ENCODE assay signal across 22 cellular contexts in the genomic region with DNA sequence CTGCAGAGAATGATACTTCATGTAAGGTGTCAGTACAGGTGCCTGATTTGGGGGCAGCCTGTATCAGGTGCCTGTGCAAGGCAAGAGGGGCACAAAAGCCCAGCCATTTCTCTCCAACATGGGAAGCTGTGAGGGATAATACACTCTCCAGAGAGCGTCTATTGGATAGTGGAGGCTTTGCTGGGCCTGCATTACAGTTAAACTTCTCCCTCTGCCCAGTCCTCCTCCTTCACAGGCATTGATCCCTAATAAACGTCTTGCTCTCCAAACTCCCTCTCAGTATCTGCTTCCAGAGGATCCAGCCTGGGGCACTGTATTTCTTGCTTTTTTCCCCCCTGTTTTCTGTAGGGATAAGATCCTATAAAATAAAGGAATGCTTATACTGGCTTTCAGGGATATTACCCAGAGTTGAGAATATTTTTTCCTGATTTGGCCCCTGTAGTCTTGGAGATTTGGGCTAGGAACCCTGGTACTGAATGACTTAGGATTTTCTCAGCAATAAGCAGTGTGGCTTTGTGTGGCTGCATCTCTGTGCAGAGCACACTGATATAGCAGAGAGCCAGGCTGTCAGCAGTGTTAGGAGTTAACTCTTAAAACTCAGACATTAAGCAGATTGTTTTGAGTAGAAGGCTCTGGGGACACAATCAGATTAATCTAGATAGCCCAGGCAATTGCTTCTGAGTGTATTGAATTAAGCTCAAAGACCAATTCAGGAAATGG.
"Had no signal": no experiment of that assay in that cellular context is flagged by ENCODE, and none has a peak within 500 bp of the region (broad histone marks: within the 10 kb centered on the region; RNA-seq: fewer than 3 reads in every experiment).

No MANE protein-coding gene starts in this region.

- H3K27ac Mint-ChIP-seq: activated CD8-positive, alpha-beta T cell treated with anti-CD3 and anti-CD28 coated beads, Interleukin-2, amount 10 ng/mL, durations not matched to agents 7 days and 5 days; activated naive CD4-positive, alpha-beta T cell treated with anti-CD3 and anti-CD28 coated beads, Interleukin-2, amount 50 U/mL, for 24 hours; activated T-helper 1 cell treated with anti-CD3 and anti-CD28 coated beads, Interleukin-12 subunit alpha, Interleukin-12 subunit beta, Interleukin-2, Interleukin-4 antibody, amounts not matched to agents 30 ng/mL and 10 ng/mL and 1 ng/mL, durations not matched to agents 14 hours and 24 hours and 36 hours; stimulated activated naive B cell treated with anti-CD40 and anti-IgM and Interleukin-4, amounts not matched to agents 10 μg/mL and 1 μg/mL and 100 μg/mL, for 72 hours; T-helper 2 cell treated with Interferon-gamma antibody and Interleukin-4, amounts not matched to agents 5 μg/mL and 100 μg/mL, for 36 hours had no signal

- H3K9me3 ChIP-seq: ascending aorta, gastrocnemius medialis, prostate gland, uterus had no signal

- FAIRE-seq: colon, endothelial cell of umbilical vein had no signal

- H3K9me3 Mint-ChIP-seq: activated T-helper 1 cell treated with anti-CD3 and anti-CD28 coated beads, Interleukin-12 subunit alpha, Interleukin-12 subunit beta, Interleukin-2, Interleukin-4 antibody, amounts not matched to agents 30 ng/mL and 10 ng/mL and 1 ng/mL, durations not matched to agents 14 hours and 24 hours and 36 hours had no signal

- H3K27me3 Mint-ChIP-seq: activated naive CD4-positive, alpha-beta T cell treated with anti-CD3 and anti-CD28 coated beads, Interleukin-2, amount 50 U/mL, for 24 hours; central memory CD8-positive, alpha-beta T cell; stimulated activated naive B cell treated with anti-CD40 and anti-IgM and Interleukin-4, amounts not matched to agents 10 μg/mL and 1 μg/mL and 100 μg/mL, for 72 hours had no signal

- H3K4me3 Mint-ChIP-seq: activated CD8-positive, alpha-beta T cell treated with anti-CD3 and anti-CD28 coated beads, Interleukin-2, amount 10 ng/mL, durations not matched to agents 7 days and 5 days; activated naive CD4-positive, alpha-beta T cell treated with anti-CD3 and anti-CD28 coated beads, Interleukin-2, amount 50 U/mL, for 24 hours; activated T-helper 1 cell treated with anti-CD3 and anti-CD28 coated beads, Interleukin-12 subunit alpha, Interleukin-12 subunit beta, Interleukin-2, Interleukin-4 antibody, amounts not matched to agents 30 ng/mL and 10 ng/mL and 1 ng/mL, durations not matched to agents 14 hours and 24 hours and 36 hours; central memory CD8-positive, alpha-beta T cell; stimulated activated naive B cell treated with anti-CD40 and anti-IgM and Interleukin-4, amounts not matched to agents 10 μg/mL and 1 μg/mL and 100 μg/mL, for 72 hours; T-helper 2 cell treated with Interferon-gamma antibody and Interleukin-4, amounts not matched to agents 5 μg/mL and 100 μg/mL, for 36 hours had no signal

- H3K4me3 ChIP-seq: ascending aorta, gastrocnemius medialis, ovary, prostate gland, uterus had no signal

- H3K4me1 ChIP-seq: ascending aorta, gastrocnemius medialis, prostate gland, uterus had no signal

- H3K4me1 Mint-ChIP-seq: activated naive CD4-positive, alpha-beta T cell treated with anti-CD3 and anti-CD28 coated beads, Interleukin-2, amount 50 U/mL, for 24 hours; central memory CD8-positive, alpha-beta T cell; stimulated activated naive B cell treated with anti-CD40 and anti-IgM and Interleukin-4, amounts not matched to agents 10 μg/mL and 1 μg/mL and 100 μg/mL, for 72 hours had no signal

- H3K27ac ChIP-seq: ascending aorta, gastrocnemius medialis, ovary, prostate gland, uterus had no signal

- H3K27me3 ChIP-seq: ascending aorta, ovary, uterus had no signal

- DNase-seq: activated CD4-positive, alpha-beta T cell treated with anti-CD3 and anti-CD28 coated beads for 1 hour; activated CD4-positive, alpha-beta T cell treated with anti-CD3 and anti-CD28 coated beads, Interleukin-2, amount 50 U/mL, for 1 hour; activated CD8-positive, alpha-beta T cell treated with anti-CD3 and anti-CD28 coated beads, Interleukin-2, amount 10 ng/mL, durations not matched to agents 7 days and 5 days; activated gamma-delta T cell treated with Interleukin-2 at 50 U/mL for 16 hours; effector memory CD4-positive, alpha-beta T cell; gastrocnemius medialis; hippocampal formation; ovary; stimulated activated CD4-positive, alpha-beta T cell treated with anti-CD3 and anti-CD28 coated beads, Interleukin-2, amount 100 ng/mL, for 48 hours; stimulated activated CD8-positive, alpha-beta memory T cell treated with anti-CD3 and anti-CD28 coated beads, Interleukin-4, amount 100 ng/mL, for 48 hours; stimulated activated naive B cell treated with anti-CD40 and anti-IgM and Interleukin-4, amounts not matched to agents 10 μg/mL and 1 μg/mL and 100 μg/mL, for 72 hours; trophoblast cell; uterus had no signal

- H3K36me3 ChIP-seq: ascending aorta, gastrocnemius medialis, ovary, prostate gland, uterus had no signal

- ATAC-seq: activated CD8-positive, alpha-beta T cell treated with anti-CD3 and anti-CD28 coated beads, Interleukin-2, amount 10 ng/mL, durations not matched to agents 7 days and 5 days; esophagus mucosa; gastrocnemius medialis; stimulated activated naive B cell treated with anti-CD40 and anti-IgM and Interleukin-4, amounts not matched to agents 10 μg/mL and 1 μg/mL and 100 μg/mL, for 72 hours had no signal
